13 cellular contexts compared by ENCODE assay signal in genomic region chr4:176838611-176839411, GRCh38. TPM values are rescaled to one million over a fixed set of nuclear protein-coding genes. Genes with fewer than 3 reads are reported as not detected.
A peak's percentile ranks its signal among the peaks of the same experiment; 100 is the strongest.
DNase-seq lines count a peak whose midpoint lies in the region; ATAC-seq, FAIRE-seq and TF ChIP-seq lines count a peak whose summit lies in the region.
"Had no signal": no experiment of that assay in that cellular context is flagged by ENCODE, and none has a peak within 500 bp of the region (broad histone marks: within the 10 kb centered on the region; RNA-seq: fewer than 3 reads in every experiment).

No MANE protein-coding gene starts in this region.

- H2AFZ ChIP-seq in MM.1S (ENCODE audit: low read length), result no peak overlapping the region
- H2AFZ ChIP-seq: parathyroid adenoma had no signal

- no peaks in the 10 kb centered on the region for H3K36me3 ChIP-seq in bronchial epithelial cell (ENCODE audit: control insufficient read depth, insufficient read depth, low read length)
- no peaks in the 10 kb centered on the region for H3K36me3 ChIP-seq in MM.1S (replicated peaks; ENCODE audit: insufficient read depth, low read length)

- no peaks in the 10 kb centered on the region for H3F3A ChIP-seq in MM.1S (ENCODE audit: insufficient read depth, low read length)

- H3K4me1 ChIP-seq in MM.1S (ENCODE audit: low read length), result no peaks in the 10 kb centered on the region
- H3K4me1 ChIP-seq: parathyroid adenoma had no signal

- H3K9me2 ChIP-seq in MM.1S (replicated peaks; ENCODE audit: insufficient read depth, low read length), result no peaks in the 10 kb centered on the region

- H3K4me2 ChIP-seq in MM.1S (ENCODE audit: low read depth, low read length), result no peak overlapping the region

- no peaks in the 10 kb centered on the region for H3K79me2 ChIP-seq in MM.1S (ENCODE audit: low read length)
- H3K79me2 ChIP-seq: parathyroid adenoma had no signal

- no peak overlapping the region for H3K9ac ChIP-seq in MM.1S (ENCODE audit: low read length)
- H3K9ac ChIP-seq: parathyroid adenoma had no signal

- no peak for TF ChIP-seq CTCF in bronchial epithelial cell (IDR thresholded peaks at IDR 0.05; ENCODE audit: insufficient read depth, low read length, severe bottlenecking)
- TF ChIP-seq CTCF in MM.1S (IDR thresholded peaks at IDR 0.05; ENCODE audit: low read length), result no peak

- H3K4me3 ChIP-seq in bronchial epithelial cell (ENCODE audit: low read depth, low read length) (no peak overlapping the region), MM.1S (ENCODE audit: low read length) (no peak overlapping the region)

- H3K27ac ChIP-seq in MM.1S (ENCODE audit: low read length), result no peak overlapping the region
- H3K27ac ChIP-seq: parathyroid adenoma had no signal

- no peak for FAIRE-seq in bronchial epithelial cell (lab: Jason Lieb, UNC)

- H4K20me1 ChIP-seq in MM.1S (ENCODE audit: insufficient read depth, low read length), result no peaks in the 10 kb centered on the region

- H3K9me3 ChIP-seq in MM.1S (replicated peaks; ENCODE audit: insufficient read depth, low read length), result no peaks in the 10 kb centered on the region

- H3K27me3 ChIP-seq in bronchial epithelial cell (ENCODE audit: control insufficient read depth, insufficient read depth, low read length) (no peaks in the 10 kb centered on the region), MM.1S (replicated peaks; ENCODE audit: insufficient read depth, low read length) (no peaks in the 10 kb centered on the region)

- DNase-seq in AG08395 (ENCODE audit: low spot score) (peak; percentile 78), HS-27A (ENCODE audit: low read depth) (peak; percentile 36), bronchial epithelial cell (ENCODE audit: low read depth) (peak; percentile 77), iris pigment epithelial cell (ENCODE audit: low read depth) (peak; percentile 20), HT-29 (ENCODE audit: low spot score) (no peak), nucleus accumbens (lab: John Stamatoyannopoulos, UW) (no peak), MM.1S (no peak)
- DNase-seq: cortex of kidney; stimulated activated CD4-positive, alpha-beta T cell treated with anti-CD3 and anti-CD28 coated beads, Interleukin-2, amount 100 ng/mL, for 48 hours; stimulated activated naive CD4-positive, alpha-beta T cell had no signal

- ATAC-seq in HG02571 (IDR thresholded peaks at IDR 0.05; ENCODE audit: unreplicated experiment), result no peak

RNA-seq across cellular contexts. Expression of gene VEGFC, which starts 46.1 kb away (rescaled TPM):
- 7.2 and 8.7 TPM in 2 replicates for total RNA-seq in bronchial epithelial cell
- not detected in 2 replicates for total RNA-seq in HT-29 (2014; rRNA removed; shearing (Covaris generic))
- total RNA-seq: B cell had no signal

Comparison
In these comparisons a context has a peak if more than half of its experiments do, and no peak if none do; other contexts are left out.
1. DNase-seq: peak in AG08395 (single experiment), HS-27A (single experiment), bronchial epithelial cell (single experiment) and iris pigment epithelial cell (single experiment); none in HT-29 (single experiment), nucleus accumbens (0 of 56) and MM.1S (single experiment).